Comparison of ENCODE assay signal across 20 cellular contexts in the genomic region with DNA sequence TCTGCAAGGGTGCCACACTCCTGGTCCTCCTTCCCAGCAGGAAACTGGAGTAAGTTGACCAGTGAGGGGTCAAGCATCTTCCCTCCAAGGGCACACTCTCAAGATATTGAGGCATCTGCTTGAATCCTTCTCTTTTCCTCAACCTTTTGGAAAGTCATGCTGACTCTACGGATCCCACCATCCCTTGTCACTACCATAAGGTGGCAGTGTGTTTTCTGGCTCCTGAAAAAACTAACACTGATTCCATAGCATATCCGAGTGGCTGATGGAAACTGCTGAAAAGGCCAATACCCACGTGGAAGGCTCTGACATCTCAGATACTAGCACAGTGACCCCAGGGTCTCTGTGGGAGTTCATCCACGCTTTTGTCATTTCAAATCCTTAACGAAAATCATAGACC. TPM values are rescaled to one million over a fixed set of nuclear protein-coding genes. Genes with fewer than 3 reads are reported as not detected.
DNase-seq lines count a peak whose midpoint lies in the region; ATAC-seq, FAIRE-seq and TF ChIP-seq lines count a peak whose summit lies in the region.
"Had no signal": no experiment of that assay in that cellular context is flagged by ENCODE, and none has a peak within 500 bp of the region (broad histone marks: within the 10 kb centered on the region; RNA-seq: fewer than 3 reads in every experiment).

No MANE protein-coding gene starts in this region.

- DNase-seq in HuH-7.5 (ENCODE audit: low spot score) (peak; percentile 12), bronchial epithelial cell (ENCODE audit: low read depth) (no peak), iPS-NIHi7 (ENCODE audit: extremely low spot score) (peak; percentile 34), Karpas-422 (no peak)
- DNase-seq in NK-92 treated with Interleukin-12 subunit alpha and Interleukin-12 subunit beta, amount 100 ng/mL, for 24 hours (lab: John Stamatoyannopoulos, UW), result no peak
- DNase-seq: HCEC 1CT, NCI-H1048, NCI-H146, NCI-H2081 treated with DMSO at 0.1 percent for 48 hours, NCI-H510A treated with DMSO at 0.1 percent for 48 hours, NCI-H82 had no signal

- no peak overlapping the region for H3K9ac ChIP-seq in Karpas-422 (ENCODE audit: low read length)
- H3K9ac ChIP-seq: KMS-11 had no signal

- H3K4me3 ChIP-seq in bronchial epithelial cell (ENCODE audit: low read depth, low read length), result no peak overlapping the region
- H3K4me3 ChIP-seq in Karpas-422 (ENCODE audit: low read length), result no peak overlapping the region
- H3K4me3 ChIP-seq: SK-N-MC had no signal

- peaks cover 29% of the 10 kb centered on the region for H3K79me2 ChIP-seq in Karpas-422 (ENCODE audit: low read length)

- H2AFZ ChIP-seq in Karpas-422 (ENCODE audit: low read length), result no peak overlapping the region

- no peaks in the 10 kb centered on the region for H3K27me3 ChIP-seq in bronchial epithelial cell (ENCODE audit: control insufficient read depth, insufficient read depth, low read length)
- no peaks in the 10 kb centered on the region for H3K27me3 ChIP-seq in Karpas-422 (ENCODE audit: low read length)

- 0 out of 2 replicates have a peak, but pooled peaks have one; percentile 4 for TF ChIP-seq CTCF in 22Rv1 (IDR thresholded peaks at IDR 0.05)
- TF ChIP-seq CTCF in bronchial epithelial cell (IDR thresholded peaks at IDR 0.05; ENCODE audit: insufficient read depth, low read length, severe bottlenecking), result no peak

- no peak overlapping the region for H3K4me2 ChIP-seq in Karpas-422 (ENCODE audit: low read depth, low read length, poor library complexity, severe bottlenecking)
- H3K4me2 ChIP-seq: KMS-11 had no signal

- FAIRE-seq in bronchial epithelial cell (lab: Jason Lieb, UNC), result peak; percentile 23
- FAIRE-seq: GM19239 had no signal

- H3K36me3 ChIP-seq in bronchial epithelial cell (ENCODE audit: control insufficient read depth, insufficient read depth, low read length) (peaks cover 11% of the 10 kb centered on the region), Karpas-422 (ENCODE audit: insufficient read depth, low read length) (peaks cover 50% of the 10 kb centered on the region; the same call in 1 of the 2 replicates)

- H3K27ac ChIP-seq in 22Rv1 (no peak overlapping the region), Karpas-422 (ENCODE audit: low read length) (no peak overlapping the region)
- H3K27ac ChIP-seq: KMS-11, SK-N-MC had no signal

- peaks cover 9% of the 10 kb centered on the region; the same call in 1 of the 2 replicates for H4K20me1 ChIP-seq in Karpas-422 (ENCODE audit: insufficient read depth, low read depth, low read length)

- no peaks in the 10 kb centered on the region for H3K9me3 ChIP-seq in Karpas-422 (ENCODE audit: low read length)

- no peaks in the 10 kb centered on the region for H3K4me1 ChIP-seq in Karpas-422 (ENCODE audit: low read length)

- no peaks in the 10 kb centered on the region for H3K9me2 ChIP-seq in Karpas-422 (replicated peaks; ENCODE audit: insufficient read depth, low read length)

- ATAC-seq in GM21528 (IDR thresholded peaks at IDR 0.05; ENCODE audit: low FRiP score, unreplicated experiment) (no peak), HG03135 (IDR thresholded peaks at IDR 0.05; ENCODE audit: unreplicated experiment) (no peak)

RNA-seq across cellular contexts. Expression of gene GPR45, which starts 37.1 kb away (rescaled TPM):
- not detected in 2 replicates for total RNA-seq in bronchial epithelial cell
- not detected in 2 replicates for total RNA-seq in Karpas-422 (2014; rRNA removed; shearing (Covaris generic); ENCODE audit: low replicate concordance)
- total RNA-seq: A172, Daoy, MCF 10A had no signal

RNA-seq across cellular contexts. Expression of gene TGFBRAP1, which starts 50.9 kb away (rescaled TPM):
- 10.8 and 13.7 TPM in 2 replicates for total RNA-seq in bronchial epithelial cell
- total RNA-seq in Karpas-422 (2014; rRNA removed; shearing (Covaris generic); ENCODE audit: low replicate concordance), result 23.0 and 30.2 TPM in 2 replicates

RNA-seq across cellular contexts. Expression of gene C2orf49, which starts 58.7 kb away (rescaled TPM):
- 25.6 and 28.2 TPM in 2 replicates for total RNA-seq in bronchial epithelial cell
- 26.3 and 42.4 TPM in 2 replicates for total RNA-seq in Karpas-422 (2014; rRNA removed; shearing (Covaris generic); ENCODE audit: low replicate concordance)

Comparison
In these comparisons a context has a peak if more than half of its experiments do, and no peak if none do; other contexts are left out.
1. DNase-seq: peak in HuH-7.5 (single experiment) and iPS-NIHi7 (single experiment); none in bronchial epithelial cell (single experiment), Karpas-422 (single experiment) and NK-92 treated with Interleukin-12 subunit alpha and Interleukin-12 subunit beta, amount 100 ng/mL, for 24 hours (single experiment).